In the genomic region with DNA sequence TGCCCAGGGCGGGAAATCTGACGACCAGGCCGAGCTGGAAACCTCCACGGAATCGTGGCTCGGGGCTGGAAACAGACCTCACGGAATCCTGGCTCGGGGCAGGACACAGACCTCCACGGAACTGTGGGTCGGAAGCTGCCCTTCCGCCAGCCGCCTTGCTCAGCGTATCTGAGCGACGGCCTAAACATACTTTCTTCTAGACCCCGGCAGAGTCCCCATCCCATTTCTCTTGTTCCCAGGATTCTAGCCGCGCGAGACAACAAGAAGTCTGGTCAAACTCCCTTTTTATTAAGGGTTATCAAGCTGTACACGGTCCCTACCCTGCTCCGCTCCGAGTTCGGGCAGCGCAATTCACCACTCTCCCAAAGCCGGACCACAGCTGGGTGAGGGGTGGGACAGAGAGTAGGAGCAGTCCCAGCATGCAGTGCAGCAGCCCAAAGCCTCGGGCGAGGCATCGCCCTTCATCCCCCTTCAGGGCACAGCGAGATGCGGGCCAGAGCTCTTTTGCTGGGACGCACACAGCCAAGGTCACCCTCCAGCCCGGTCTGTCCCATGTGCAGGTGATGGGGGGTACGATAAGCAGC, we compare ENCODE assay signal across 1 cellular context.
TF ChIP-seq lines count a peak whose summit lies in the region.

No MANE protein-coding gene starts in this region.

TF ChIP-seq in HepG2, 621 proteins besides CTCF, POLR2A, EP300 and RAD21 (continued from another document and continues in another):
- TF ChIP-seq, protein P1, sequence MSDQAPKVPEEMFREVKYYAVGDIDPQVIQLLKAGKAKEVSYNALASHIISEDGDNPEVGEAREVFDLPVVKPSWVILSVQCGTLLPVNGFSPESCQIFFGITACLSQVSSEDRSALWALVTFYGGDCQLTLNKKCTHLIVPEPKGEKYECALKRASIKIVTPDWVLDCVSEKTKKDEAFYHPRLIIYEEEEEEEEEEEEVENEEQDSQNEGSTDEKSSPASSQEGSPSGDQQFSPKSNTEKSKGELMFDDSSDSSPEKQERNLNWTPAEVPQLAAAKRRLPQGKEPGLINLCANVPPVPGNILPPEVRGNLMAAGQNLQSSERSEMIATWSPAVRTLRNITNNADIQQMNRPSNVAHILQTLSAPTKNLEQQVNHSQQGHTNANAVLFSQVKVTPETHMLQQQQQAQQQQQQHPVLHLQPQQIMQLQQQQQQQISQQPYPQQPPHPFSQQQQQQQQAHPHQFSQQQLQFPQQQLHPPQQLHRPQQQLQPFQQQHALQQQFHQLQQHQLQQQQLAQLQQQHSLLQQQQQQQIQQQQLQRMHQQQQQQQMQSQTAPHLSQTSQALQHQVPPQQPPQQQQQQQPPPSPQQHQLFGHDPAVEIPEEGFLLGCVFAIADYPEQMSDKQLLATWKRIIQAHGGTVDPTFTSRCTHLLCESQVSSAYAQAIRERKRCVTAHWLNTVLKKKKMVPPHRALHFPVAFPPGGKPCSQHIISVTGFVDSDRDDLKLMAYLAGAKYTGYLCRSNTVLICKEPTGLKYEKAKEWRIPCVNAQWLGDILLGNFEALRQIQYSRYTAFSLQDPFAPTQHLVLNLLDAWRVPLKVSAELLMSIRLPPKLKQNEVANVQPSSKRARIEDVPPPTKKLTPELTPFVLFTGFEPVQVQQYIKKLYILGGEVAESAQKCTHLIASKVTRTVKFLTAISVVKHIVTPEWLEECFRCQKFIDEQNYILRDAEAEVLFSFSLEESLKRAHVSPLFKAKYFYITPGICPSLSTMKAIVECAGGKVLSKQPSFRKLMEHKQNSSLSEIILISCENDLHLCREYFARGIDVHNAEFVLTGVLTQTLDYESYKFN (CRISPR knock-in tag; conservative IDR thresholded peaks at IDR 0.05): no peak
- TF ChIP-seq HNRNPUL1 (IDR thresholded peaks at IDR 0.05; ENCODE audit: low read depth, low read length): no peak
- TF ChIP-seq MAX (IDR thresholded peaks at IDR 0.05): no peak
- TF ChIP-seq REPIN1 (CRISPR knock-in tag; IDR thresholded peaks at IDR 0.05; ENCODE audit: borderline replicate concordance, low read depth): peak; percentile 20; the same call in 1 of the 2 replicates
- TF ChIP-seq UBTF (CRISPR knock-in tag; IDR thresholded peaks at IDR 0.05): no peak
- TF ChIP-seq ZNF564 (CRISPR knock-in tag; IDR thresholded peaks at IDR 0.05): 0 out of 2 replicates have a peak, but pooled peaks have one; percentile 25
- no peak; the same call in 1 of the 2 replicates for TF ChIP-seq LBX2 (CRISPR knock-in tag; IDR thresholded peaks at IDR 0.05; ENCODE audit: borderline replicate concordance)
- TF ChIP-seq SIN3B (IDR thresholded peaks at IDR 0.05; ENCODE audit: low read length): peak; percentile 88
- no peak for TF ChIP-seq ZNF644 (CRISPR knock-in tag; IDR thresholded peaks at IDR 0.05; ENCODE audit: low read depth)
- no peak for TF ChIP-seq ATRX (CRISPR knock-in tag; IDR thresholded peaks at IDR 0.05; ENCODE audit: borderline replicate concordance)
- no peak for TF ChIP-seq RFXANK (CRISPR knock-in tag; IDR thresholded peaks at IDR 0.05)
- TF ChIP-seq KDM3A (CRISPR knock-in tag; IDR thresholded peaks at IDR 0.05; ENCODE audit: low read depth): no peak
- TF ChIP-seq ZFP36 (IDR thresholded peaks at IDR 0.05; ENCODE audit: borderline replicate concordance, low read depth, low read length, partially characterized antibody): no peak
- TF ChIP-seq, protein P2, sequence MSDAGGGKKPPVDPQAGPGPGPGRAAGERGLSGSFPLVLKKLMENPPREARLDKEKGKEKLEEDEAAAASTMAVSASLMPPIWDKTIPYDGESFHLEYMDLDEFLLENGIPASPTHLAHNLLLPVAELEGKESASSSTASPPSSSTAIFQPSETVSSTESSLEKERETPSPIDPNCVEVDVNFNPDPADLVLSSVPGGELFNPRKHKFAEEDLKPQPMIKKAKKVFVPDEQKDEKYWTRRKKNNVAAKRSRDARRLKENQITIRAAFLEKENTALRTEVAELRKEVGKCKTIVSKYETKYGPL (CRISPR knock-in tag; IDR thresholded peaks at IDR 0.05): no peak
- TF ChIP-seq HIVEP1 (CRISPR knock-in tag; IDR thresholded peaks at IDR 0.05): no peak
- TF ChIP-seq GRHL1 (CRISPR knock-in tag; conservative IDR thresholded peaks at IDR 0.05): no peak
- no peak for TF ChIP-seq ZNF264 (CRISPR knock-in tag; IDR thresholded peaks at IDR 0.05)
- 0 out of 2 replicates have a peak, but pooled peaks have one; percentile 22 for TF ChIP-seq AHR (CRISPR knock-in tag; IDR thresholded peaks at IDR 0.05)
- TF ChIP-seq, protein P3, sequence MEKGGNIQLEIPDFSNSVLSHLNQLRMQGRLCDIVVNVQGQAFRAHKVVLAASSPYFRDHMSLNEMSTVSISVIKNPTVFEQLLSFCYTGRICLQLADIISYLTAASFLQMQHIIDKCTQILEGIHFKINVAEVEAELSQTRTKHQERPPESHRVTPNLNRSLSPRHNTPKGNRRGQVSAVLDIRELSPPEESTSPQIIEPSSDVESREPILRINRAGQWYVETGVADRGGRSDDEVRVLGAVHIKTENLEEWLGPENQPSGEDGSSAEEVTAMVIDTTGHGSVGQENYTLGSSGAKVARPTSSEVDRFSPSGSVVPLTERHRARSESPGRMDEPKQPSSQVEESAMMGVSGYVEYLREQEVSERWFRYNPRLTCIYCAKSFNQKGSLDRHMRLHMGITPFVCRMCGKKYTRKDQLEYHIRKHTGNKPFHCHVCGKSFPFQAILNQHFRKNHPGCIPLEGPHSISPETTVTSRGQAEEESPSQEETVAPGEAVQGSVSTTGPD (CRISPR knock-in tag; IDR thresholded peaks at IDR 0.05): no peak
- TF ChIP-seq, protein P4, sequence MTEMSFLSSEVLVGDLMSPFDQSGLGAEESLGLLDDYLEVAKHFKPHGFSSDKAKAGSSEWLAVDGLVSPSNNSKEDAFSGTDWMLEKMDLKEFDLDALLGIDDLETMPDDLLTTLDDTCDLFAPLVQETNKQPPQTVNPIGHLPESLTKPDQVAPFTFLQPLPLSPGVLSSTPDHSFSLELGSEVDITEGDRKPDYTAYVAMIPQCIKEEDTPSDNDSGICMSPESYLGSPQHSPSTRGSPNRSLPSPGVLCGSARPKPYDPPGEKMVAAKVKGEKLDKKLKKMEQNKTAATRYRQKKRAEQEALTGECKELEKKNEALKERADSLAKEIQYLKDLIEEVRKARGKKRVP (CRISPR knock-in tag; IDR thresholded peaks at IDR 0.05): no peak; a peak in 1 of 4 replicates
- TF ChIP-seq GATAD1 (CRISPR knock-in tag; IDR thresholded peaks at IDR 0.05): no peak
- TF ChIP-seq POLR2AphosphoS2 (IDR thresholded peaks at IDR 0.05; ENCODE audit: low read depth, low read length): no peak
- no peak for TF ChIP-seq ZXDC (CRISPR knock-in tag; IDR thresholded peaks at IDR 0.05)
- 0 out of 2 replicates have a peak, but pooled peaks have one; percentile 25 for TF ChIP-seq ZNF569 (CRISPR knock-in tag; IDR thresholded peaks at IDR 0.05; ENCODE audit: borderline replicate concordance)
- TF ChIP-seq, protein P5, sequence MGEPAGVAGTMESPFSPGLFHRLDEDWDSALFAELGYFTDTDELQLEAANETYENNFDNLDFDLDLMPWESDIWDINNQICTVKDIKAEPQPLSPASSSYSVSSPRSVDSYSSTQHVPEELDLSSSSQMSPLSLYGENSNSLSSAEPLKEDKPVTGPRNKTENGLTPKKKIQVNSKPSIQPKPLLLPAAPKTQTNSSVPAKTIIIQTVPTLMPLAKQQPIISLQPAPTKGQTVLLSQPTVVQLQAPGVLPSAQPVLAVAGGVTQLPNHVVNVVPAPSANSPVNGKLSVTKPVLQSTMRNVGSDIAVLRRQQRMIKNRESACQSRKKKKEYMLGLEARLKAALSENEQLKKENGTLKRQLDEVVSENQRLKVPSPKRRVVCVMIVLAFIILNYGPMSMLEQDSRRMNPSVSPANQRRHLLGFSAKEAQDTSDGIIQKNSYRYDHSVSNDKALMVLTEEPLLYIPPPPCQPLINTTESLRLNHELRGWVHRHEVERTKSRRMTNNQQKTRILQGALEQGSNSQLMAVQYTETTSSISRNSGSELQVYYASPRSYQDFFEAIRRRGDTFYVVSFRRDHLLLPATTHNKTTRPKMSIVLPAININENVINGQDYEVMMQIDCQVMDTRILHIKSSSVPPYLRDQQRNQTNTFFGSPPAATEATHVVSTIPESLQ (CRISPR knock-in tag; conservative IDR thresholded peaks at IDR 0.05): no peak
- peak; percentile 5; the same call in 1 of the 2 replicates for TF ChIP-seq ZBTB42 (CRISPR knock-in tag; IDR thresholded peaks at IDR 0.05)
- TF ChIP-seq KLF16 (CRISPR knock-in tag; IDR thresholded peaks at IDR 0.05): no peak
- no peak for TF ChIP-seq FIP1L1 (IDR thresholded peaks at IDR 0.05; ENCODE audit: borderline replicate concordance, insufficient read depth, low read depth, low read length)
- TF ChIP-seq GTF3A (CRISPR knock-in tag; conservative IDR thresholded peaks at IDR 0.05): no peak
- TF ChIP-seq THRA (CRISPR knock-in tag; IDR thresholded peaks at IDR 0.05; ENCODE audit: borderline replicate concordance): no peak
- TF ChIP-seq, protein P6, sequence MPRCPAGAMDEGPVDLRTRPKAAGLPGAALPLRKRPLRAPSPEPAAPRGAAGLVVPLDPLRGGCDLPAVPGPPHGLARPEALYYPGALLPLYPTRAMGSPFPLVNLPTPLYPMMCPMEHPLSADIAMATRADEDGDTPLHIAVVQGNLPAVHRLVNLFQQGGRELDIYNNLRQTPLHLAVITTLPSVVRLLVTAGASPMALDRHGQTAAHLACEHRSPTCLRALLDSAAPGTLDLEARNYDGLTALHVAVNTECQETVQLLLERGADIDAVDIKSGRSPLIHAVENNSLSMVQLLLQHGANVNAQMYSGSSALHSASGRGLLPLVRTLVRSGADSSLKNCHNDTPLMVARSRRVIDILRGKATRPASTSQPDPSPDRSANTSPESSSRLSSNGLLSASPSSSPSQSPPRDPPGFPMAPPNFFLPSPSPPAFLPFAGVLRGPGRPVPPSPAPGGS (CRISPR knock-in tag; IDR thresholded peaks at IDR 0.05): no peak
- TF ChIP-seq ZEB1 (IDR thresholded peaks at IDR 0.05; ENCODE audit: insufficient replicate concordance, low read depth): no peak
- 0 out of 2 replicates have a peak, but pooled peaks have one; percentile 10 for TF ChIP-seq ZFYVE20 (CRISPR knock-in tag; IDR thresholded peaks at IDR 0.05; ENCODE audit: borderline replicate concordance, low read depth)
- TF ChIP-seq ZNF776 (CRISPR knock-in tag; IDR thresholded peaks at IDR 0.05): no peak
- no peak for TF ChIP-seq ZNF780A (CRISPR knock-in tag; IDR thresholded peaks at IDR 0.05)
- TF ChIP-seq NONO (IDR thresholded peaks at IDR 0.05): no peak
- TF ChIP-seq NONO (CRISPR knock-in tag; conservative IDR thresholded peaks at IDR 0.05): no peak
- no peak for TF ChIP-seq NFATC3 (CRISPR knock-in tag; IDR thresholded peaks at IDR 0.05)
